ENCODE assay signal across 31 cellular contexts in genomic region chr2:160457588-160457987, GRCh38. TPM values are rescaled to one million over a fixed set of nuclear protein-coding genes. Genes with fewer than 3 reads are reported as not detected.
DNase-seq lines count a peak whose midpoint lies in the region; ATAC-seq, FAIRE-seq and TF ChIP-seq lines count a peak whose summit lies in the region.
"Had no signal": no experiment of that assay in that cellular context is flagged by ENCODE, and none has a peak within 500 bp of the region (broad histone marks: within the 10 kb centered on the region; RNA-seq: fewer than 3 reads in every experiment).

No MANE protein-coding gene starts in this region.

- H3K4me2 ChIP-seq in HepG2 (ENCODE audit: low read depth, low read length) (no peak overlapping the region), MM.1S (ENCODE audit: low read depth, low read length) (no peak overlapping the region)
- H3K4me2 ChIP-seq: BLaER1, KMS-11, neural progenitor cell had no signal

- peaks cover 44% of the 10 kb centered on the region for H4K20me1 ChIP-seq in HepG2 (ENCODE audit: insufficient read depth, low read length)
- H4K20me1 ChIP-seq in MM.1S (ENCODE audit: insufficient read depth, low read length) = no peaks in the 10 kb centered on the region
- H4K20me1 ChIP-seq: BLaER1 had no signal

- TF ChIP-seq RAD21 in HepG2 (CRISPR knock-in tag; IDR thresholded peaks at IDR 0.05) = no peak

- TF ChIP-seq EP300 in HepG2 (IDR thresholded peaks at IDR 0.05; ENCODE audit: low read depth in 2 of 2, low read length in 2 of 2) = no peak
- no peak for TF ChIP-seq EP300 in HepG2 (CRISPR knock-in tag; IDR thresholded peaks at IDR 0.05; ENCODE audit: borderline replicate concordance)
- TF ChIP-seq EP300 in stomach (IDR thresholded peaks at IDR 0.05) = no peak

- no peak overlapping the region for H2AFZ ChIP-seq in HepG2 (ENCODE audit: low read length)
- no peak overlapping the region for H2AFZ ChIP-seq in MM.1S (ENCODE audit: low read length)
- H2AFZ ChIP-seq: neural progenitor cell had no signal

- H3K9me2 ChIP-seq in MM.1S (replicated peaks; ENCODE audit: insufficient read depth, low read length) = no peaks in the 10 kb centered on the region

- H3K27ac ChIP-seq in HepG2 (ENCODE audit: extremely low read length, insufficient read depth, low read length) (no peak overlapping the region), right lobe of liver (no peak overlapping the region), MM.1S (ENCODE audit: low read length) (no peak overlapping the region), adrenal gland (no peak overlapping the region), stomach (peak overlapping the region in 1 of 5 donors; percentile 55)
- H3K27ac ChIP-seq: BLaER1, KMS-11, neural progenitor cell, RWPE1, SK-N-MC had no signal

- TF ChIP-seq CTCF in HepG2 (CRISPR knock-in tag; IDR thresholded peaks at IDR 0.05) = no peak
- no peak for TF ChIP-seq CTCF in right lobe of liver (IDR thresholded peaks at IDR 0.05)
- TF ChIP-seq CTCF in MM.1S (IDR thresholded peaks at IDR 0.05; ENCODE audit: low read length) = no peak
- TF ChIP-seq CTCF in adrenal gland (IDR thresholded peaks at IDR 0.05) = no peak
- no peak for TF ChIP-seq CTCF in stomach (IDR thresholded peaks at IDR 0.05)

- H3K9ac ChIP-seq in HepG2 (ENCODE audit: insufficient read depth, low read depth, low read length) = no peak overlapping the region
- no peak overlapping the region for H3K9ac ChIP-seq in MM.1S (ENCODE audit: low read length)
- H3K9ac ChIP-seq: BLaER1, KMS-11, neural progenitor cell had no signal

- DNase-seq in HepG2 (ENCODE audit: low spot score) (no peak), right lobe of liver (no peak), MM.1S (peak; percentile 55), adrenal gland (no peak), RPMI8226 (no peak), stomach (no peak)
- no peak for DNase-seq in stimulated activated effector memory CD8-positive, alpha-beta T cell treated with anti-CD3 and anti-CD28 coated beads, Interleukin-12 subunit alpha, Interleukin-12 subunit beta, amount 100 ng/mL, for 72 hours (ENCODE audit: low spot score in 2 of 2)
- DNase-seq: activated CD4-positive, CD25-positive, alpha-beta regulatory T cell treated with anti-CD3 and anti-CD28 coated beads, Interleukin-2, amount 50 U/mL, for 72 hours; activated T-cell treated with anti-CD3 and anti-CD28 coated beads, Interleukin-2, amount 50 U/mL, for 48 hours; anterior cingulate cortex; COR-L47; cortex of kidney; DMS53; foreskin fibroblast; H7; heart right ventricle; NCI-H1436; NCI-H345; NCI-H748 treated with DMSO at 0.1 percent for 48 hours; posterior cingulate gyrus; right cardiac atrium; stimulated activated CD4-positive, alpha-beta T cell treated with anti-CD3 and anti-CD28 coated beads, Interleukin-4, amount 100 ng/mL, for 24 hours had no signal

- H3K36me3 ChIP-seq in HepG2 (replicated peaks in 1 of 2; ENCODE audit: control insufficient read depth in 1 of 2, insufficient read depth in 2 of 2, low read length in 2 of 2) = no peaks in the 10 kb centered on the region; a peak in 2 of 5 replicates
- no peaks in the 10 kb centered on the region for H3K36me3 ChIP-seq in right lobe of liver
- no peaks in the 10 kb centered on the region for H3K36me3 ChIP-seq in MM.1S (replicated peaks; ENCODE audit: insufficient read depth, low read length)
- H3K36me3 ChIP-seq in adrenal gland (replicated peaks in 1 of 2) = no peaks in the 10 kb centered on the region
- H3K36me3 ChIP-seq in stomach = no peaks in the 10 kb centered on the region
- H3K36me3 ChIP-seq: BLaER1, heart right ventricle, neural progenitor cell had no signal

- no peak for TF ChIP-seq POLR2A in HepG2 (IDR thresholded peaks at IDR 0.05; ENCODE audit: insufficient read depth in 1 of 2, low read depth in 2 of 2, low read length in 2 of 2)
- TF ChIP-seq POLR2A in right lobe of liver (IDR thresholded peaks at IDR 0.05) = no peak
- no peak for TF ChIP-seq POLR2A in adrenal gland (IDR thresholded peaks at IDR 0.05)
- TF ChIP-seq POLR2A in stomach (IDR thresholded peaks at IDR 0.05) = no peak

- in situ Hi-C loops in HepG2 (cut with HindIII; ENCODE audit: extremely low pct_ligation_motif_present, low pct_unique_long_range_greater_than_20kb) = no loop called here

- H3K79me2 ChIP-seq in HepG2 (ENCODE audit: insufficient read depth, low read length) (peaks cover 34% of the 10 kb centered on the region), MM.1S (ENCODE audit: low read length) (no peaks in the 10 kb centered on the region)

- H3K4me3 ChIP-seq in HepG2 (replicated peaks in 1 of 3; ENCODE audit: insufficient read depth in 1 of 3, low read depth in 2 of 3, low read length in 3 of 3) = no peak overlapping the region
- H3K4me3 ChIP-seq in right lobe of liver = no peak overlapping the region
- H3K4me3 ChIP-seq in MM.1S (ENCODE audit: low read length) = no peak overlapping the region
- H3K4me3 ChIP-seq in adrenal gland = no peak overlapping the region
- no peak overlapping the region for H3K4me3 ChIP-seq in stomach
- H3K4me3 ChIP-seq: BLaER1, heart right ventricle, neural progenitor cell, SK-N-MC had no signal

- BruUV-seq in HepG2 (replicated peaks; lab: Mats Ljungman, UMichigan) = no TSS peak

- H3K4me1 Mint-ChIP-seq in stimulated activated effector memory CD8-positive, alpha-beta T cell treated with anti-CD3 and anti-CD28 coated beads, Interleukin-12 subunit alpha, Interleukin-12 subunit beta, amount 100 ng/mL, for 72 hours = peaks cover 35% of the 10 kb centered on the region
- H3K4me1 Mint-ChIP-seq: neural progenitor cell; stimulated activated memory B cell treated with anti-CD40 and anti-IgM and Interleukin-4, amounts not matched to agents 10 μg/mL and 1 μg/mL and 100 μg/mL, for 72 hours had no signal

- H3K27me3 ChIP-seq in HepG2 (ENCODE audit: control insufficient read depth in 1 of 2, insufficient read depth in 2 of 2, low read length in 2 of 2) = no peaks in the 10 kb centered on the region
- H3K27me3 ChIP-seq in right lobe of liver = no peaks in the 10 kb centered on the region
- no peaks in the 10 kb centered on the region for H3K27me3 ChIP-seq in MM.1S (replicated peaks; ENCODE audit: insufficient read depth, low read length)
- no peaks in the 10 kb centered on the region for H3K27me3 ChIP-seq in adrenal gland
- no peaks in the 10 kb centered on the region for H3K27me3 ChIP-seq in stomach
- H3K27me3 ChIP-seq: BLaER1, heart right ventricle, neural progenitor cell had no signal

- peaks cover 20% of the 10 kb centered on the region for H3K4me1 ChIP-seq in HepG2 (ENCODE audit: insufficient read depth, low read length)
- peaks cover 0 to 71% (median 24%) of the 10 kb centered on the region in 4 donors for H3K4me1 ChIP-seq in right lobe of liver
- no peaks in the 10 kb centered on the region for H3K4me1 ChIP-seq in MM.1S (ENCODE audit: low read length)
- H3K4me1 ChIP-seq in adrenal gland (replicated peaks in 1 of 2) = peaks cover 0 to 9% of the 10 kb centered on the region in 2 donors
- H3K4me1 ChIP-seq in stomach = peaks cover 4 to 69% (median 40%) of the 10 kb centered on the region in 4 donors
- H3K4me1 ChIP-seq: BLaER1 had no signal

- H3K4me3 Mint-ChIP-seq in stimulated activated effector memory CD8-positive, alpha-beta T cell treated with anti-CD3 and anti-CD28 coated beads, Interleukin-12 subunit alpha, Interleukin-12 subunit beta, amount 100 ng/mL, for 72 hours = no peak overlapping the region
- H3K4me3 Mint-ChIP-seq: neural progenitor cell; stimulated activated memory B cell treated with anti-CD40 and anti-IgM and Interleukin-4, amounts not matched to agents 10 μg/mL and 1 μg/mL and 100 μg/mL, for 72 hours had no signal

- intact Hi-C loops in HepG2 (cut with micrococcal nuclease; ENCODE audit: unreplicated experiment) (no loop called here), right lobe of liver (cut with DNase I) (no loop called here), adrenal gland (cut with DNase I) (no loop called here), stomach (cut with DNase I; ENCODE audit: low total_unique reads) (no loop called here)

- CTCF ChIA-PET in HepG2 (lab: Yijun Ruan, JAX; ENCODE audit: low intra/inter-chr PET ratio, low total read pairs) = no interaction called here

- no peaks in the 10 kb centered on the region for H3F3A ChIP-seq in MM.1S (ENCODE audit: insufficient read depth, low read length)

- no peak overlapping the region for H3K27ac Mint-ChIP-seq in stimulated activated effector memory CD8-positive, alpha-beta T cell treated with anti-CD3 and anti-CD28 coated beads, Interleukin-12 subunit alpha, Interleukin-12 subunit beta, amount 100 ng/mL, for 72 hours
- H3K27ac Mint-ChIP-seq: neural progenitor cell; stimulated activated memory B cell treated with anti-CD40 and anti-IgM and Interleukin-4, amounts not matched to agents 10 μg/mL and 1 μg/mL and 100 μg/mL, for 72 hours had no signal

- H3K9me3 ChIP-seq in HepG2 (ENCODE audit: low read length) (no peaks in the 10 kb centered on the region), right lobe of liver (no peaks in the 10 kb centered on the region), MM.1S (replicated peaks; ENCODE audit: insufficient read depth, low read length) (no peaks in the 10 kb centered on the region), adrenal gland (replicated peaks in 1 of 3) (no peaks in the 10 kb centered on the region), stomach (no peaks in the 10 kb centered on the region)
- H3K9me3 ChIP-seq: BLaER1, heart right ventricle had no signal

- no peaks in the 10 kb centered on the region for H3K36me3 Mint-ChIP-seq in stimulated activated effector memory CD8-positive, alpha-beta T cell treated with anti-CD3 and anti-CD28 coated beads, Interleukin-12 subunit alpha, Interleukin-12 subunit beta, amount 100 ng/mL, for 72 hours
- H3K36me3 Mint-ChIP-seq: stimulated activated memory B cell treated with anti-CD40 and anti-IgM and Interleukin-4, amounts not matched to agents 10 μg/mL and 1 μg/mL and 100 μg/mL, for 72 hours had no signal

- no peak for ATAC-seq in HepG2
- no peak for ATAC-seq in right lobe of liver
- peak; percentile 64 for ATAC-seq in GM19324 (IDR thresholded peaks at IDR 0.05; ENCODE audit: low FRiP score, unreplicated experiment)
- peak; percentile 81 for ATAC-seq in stimulated activated effector memory CD8-positive, alpha-beta T cell treated with anti-CD3 and anti-CD28 coated beads, Interleukin-12 subunit alpha, Interleukin-12 subunit beta, amount 100 ng/mL, for 72 hours
- ATAC-seq: esophagus mucosa; heart right ventricle; right cardiac atrium; stimulated activated memory B cell treated with anti-CD40 and anti-IgM and Interleukin-4, amounts not matched to agents 10 μg/mL and 1 μg/mL and 100 μg/mL, for 72 hours had no signal

- POLR2A ChIA-PET in HepG2 (lab: Yijun Ruan, JAX) = no interaction called here

- WGBS in HepG2 (ENCODE audit: low lambda C conversion rate) = 96% methylated on average over 5 of the region's 5 CpGs
- 84% methylated on average over 5 of the region's 5 CpGs for WGBS in right lobe of liver (ENCODE audit: insufficient coverage, low coverage, low lambda C conversion rate, missing lambda C conversion rate)
- 88 to 96% (median 92%) methylated on average over 5 of the region's 5 CpGs for WGBS in adrenal gland, 4 donors
- WGBS in stomach, 5 donors = 86 to 95% (median 92%) methylated on average over 5 of the region's 5 CpGs

- no peaks in the 10 kb centered on the region for H3K9me3 Mint-ChIP-seq in stimulated activated effector memory CD8-positive, alpha-beta T cell treated with anti-CD3 and anti-CD28 coated beads, Interleukin-12 subunit alpha, Interleukin-12 subunit beta, amount 100 ng/mL, for 72 hours
- H3K9me3 Mint-ChIP-seq: activated naive CD4-positive, alpha-beta T cell treated with anti-CD3 and anti-CD28 coated beads, Interleukin-2, amount 50 U/mL, for 72 hours; neural progenitor cell; stimulated activated memory B cell treated with anti-CD40 and anti-IgM and Interleukin-4, amounts not matched to agents 10 μg/mL and 1 μg/mL and 100 μg/mL, for 72 hours had no signal

- no peak for FAIRE-seq in HepG2 (lab: Jason Lieb, UNC)

RNA-seq across cellular contexts. Expression of gene RBMS1, which starts 36.0 kb away (rescaled TPM):
- total RNA-seq in HepG2 (2016; rRNA removed; fragmentation: Illumina TruSeq; extraction: Trizol) (52.1 and 55.5 TPM in 2 replicates), right lobe of liver (10 to 100 TPM in 4 of 6 experiments, 1 to 10 TPM in 2; 8.5 to 21.4 (median 14.3) TPM), adrenal gland (10 to 100 TPM; 24.2 to 62.1 (median 45.2) TPM), stomach (100 to 1,000 TPM in 1 of 5 donors, 10 to 100 TPM in 3, 1 to 10 TPM in 1; 4.3 to 134 (median 32.7) TPM)
- total RNA-seq in HepG2 (2016; cell fraction: cytosol; rRNA removed; fragmentation: Illumina TruSeq; extraction: Trizol; ENCODE audit: low read depth) = 4.1 and 5.2 TPM in 2 replicates
- 51.6 and 52.5 TPM in 2 replicates for total RNA-seq in HepG2 (2016; cell fraction: insoluble cytoplasmic fraction; rRNA removed; fragmentation: Illumina TruSeq; extraction: Trizol)
- total RNA-seq in HepG2 (2016; cell fraction: membrane; rRNA removed; fragmentation: Illumina TruSeq; extraction: Trizol) = 18.5 and 21.0 TPM in 2 replicates
- 44.0 and 59.0 TPM in 2 replicates for total RNA-seq in HepG2 (2016; cell fraction: nucleus; rRNA removed; fragmentation: Illumina TruSeq; extraction: Trizol)
- polyA plus RNA-seq in HepG2 (2011; rRNA removed) (82.9 and 110 TPM in 2 replicates), adrenal gland (10 to 100 TPM; 26.4 to 54.7 (median 29.9) TPM), stomach (10 to 100 TPM; 15.6 to 27.5 (median 24.7) TPM)
- 71.0 and 80.7 TPM in 2 replicates for polyA plus RNA-seq in HepG2 (2011; cell fraction: cytosol; rRNA removed)
- polyA plus RNA-seq in HepG2 (2011; cell fraction: nucleus; rRNA removed) = 50.6 and 54.0 TPM in 2 replicates
- 70.0 and 92.2 TPM in 2 replicates for polyA plus RNA-seq in HepG2 (2012)
- 2.6 and 2.7 TPM in 2 replicates for polyA plus RNA-seq in HepG2 (2016; cell fraction: cytosol; fragmentation: Illumina TruSeq; extraction: Trizol; ENCODE audit: low read depth)
- polyA plus RNA-seq in HepG2 (2016; cell fraction: insoluble cytoplasmic fraction; fragmentation: Illumina TruSeq; extraction: Trizol; ENCODE audit: low read depth) = 51.8 and 60.2 TPM in 2 replicates
- polyA plus RNA-seq in HepG2 (2016; cell fraction: membrane; fragmentation: Illumina TruSeq; extraction: Trizol; ENCODE audit: low read depth) = 10.2 and 12.3 TPM in 2 replicates
- polyA plus RNA-seq in HepG2 (2016; cell fraction: nucleus; fragmentation: Illumina TruSeq; extraction: Trizol; ENCODE audit: insufficient read depth, low read depth) = 43.3 and 48.9 TPM in 2 replicates
- polyA minus RNA-seq in HepG2 (2011; rRNA and poly(A)+ RNA removed; ENCODE audit: low replicate concordance) = 28.8 and 93.8 TPM in 2 replicates
- polyA minus RNA-seq in HepG2 (2011; cell fraction: cytosol; rRNA and poly(A)+ RNA removed) = 56.0 and 61.6 TPM in 2 replicates
- polyA minus RNA-seq in HepG2 (2011; cell fraction: nucleus; rRNA and poly(A)+ RNA removed) = 172 and 186 TPM in 2 replicates

Comparison
In these comparisons a context has a peak if more than half of its experiments do, and no peak if none do; other contexts are left out.
1. ATAC-seq: peak in GM19324 (single experiment) and stimulated activated effector memory CD8-positive, alpha-beta T cell treated with anti-CD3 and anti-CD28 coated beads, Interleukin-12 subunit alpha, Interleukin-12 subunit beta, amount 100 ng/mL, for 72 hours (single experiment); none in HepG2 (single experiment) and right lobe of liver (0 of 4).